Comparison of ENCODE assay signal across 30 cellular contexts in the genomic region with DNA sequence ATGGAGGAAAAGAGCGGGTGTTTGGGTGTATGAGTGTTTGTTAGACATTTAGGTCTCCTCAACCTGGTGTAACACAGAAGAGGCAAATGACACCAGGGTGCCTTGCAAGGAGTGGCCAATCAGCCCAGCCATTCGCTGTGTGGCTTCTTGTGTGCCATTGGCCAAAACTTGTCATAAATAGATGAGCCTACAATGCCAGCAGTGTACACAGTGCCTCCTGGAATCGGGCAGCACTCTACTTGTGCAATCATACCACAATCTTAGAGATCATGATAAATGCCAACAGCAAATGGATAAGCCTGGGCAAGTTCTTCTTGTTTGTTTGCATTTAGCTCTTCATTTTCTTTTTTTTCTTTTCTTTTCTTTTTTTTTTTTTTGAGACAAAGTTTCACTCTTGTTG. TPM values are rescaled to one million over a fixed set of nuclear protein-coding genes. Genes with fewer than 3 reads are reported as not detected.
DNase-seq lines count a peak whose midpoint lies in the region; ATAC-seq, FAIRE-seq and TF ChIP-seq lines count a peak whose summit lies in the region.
"Had no signal": no experiment of that assay in that cellular context is flagged by ENCODE, and none has a peak within 500 bp of the region (broad histone marks: within the 10 kb centered on the region; RNA-seq: fewer than 3 reads in every experiment).

No MANE protein-coding gene starts in this region.

- H3K79me2 ChIP-seq in GM23338 (replicated peaks; ENCODE audit: insufficient read depth) (no peaks in the 10 kb centered on the region), H1 (ENCODE audit: control insufficient read depth in 1 of 2, insufficient read depth in 2 of 2, low read length in 2 of 2) (no peaks in the 10 kb centered on the region), trophoblast cell (ENCODE audit: control insufficient read depth, insufficient read depth, low read length, poor library complexity) (no peaks in the 10 kb centered on the region)

- CTCF ChIA-PET in H1 (lab: Charles Lee; ENCODE audit: partially characterized antibody), result interaction anchor here (0.7 to 6.1 kb wide), 5 partner anchors 12 to 84 kb away, joined by 3 to 25 read pairs (median 3); no protein-coding TSS in a partner anchor

- H3K4ac ChIP-seq in H1 (replicated peaks; ENCODE audit: insufficient read length, low read depth, low read length) (no peak overlapping the region), trophoblast cell (ENCODE audit: low read depth, low read length) (no peak overlapping the region)

- no peak for TF ChIP-seq RAD21 in H1 (IDR thresholded peaks at IDR 0.05 in 1 of 2, conservative IDR thresholded peaks at IDR 0.05 in 1 of 2; ENCODE audit: low read depth in 2 of 2, low read length in 2 of 2)

- no peaks in the 10 kb centered on the region for H3K9me3 ChIP-seq in H1 (ENCODE audit: insufficient read depth in 2 of 2, low read depth in 1 of 2, low read length in 1 of 2)
- no peaks in the 10 kb centered on the region for H3K9me3 ChIP-seq in trophoblast cell (ENCODE audit: insufficient read depth, low read depth, low read length)
- H3K9me3 ChIP-seq: breast epithelium, transverse colon had no signal

- ATAC-seq in GM23338, result no peak
- no peak for ATAC-seq in stimulated activated naive B cell treated with anti-CD40 and anti-IgM and Interleukin-4, amounts not matched to agents 10 μg/mL and 1 μg/mL and 100 μg/mL, for 72 hours (replicated peaks)
- ATAC-seq: activated naive CD4-positive, alpha-beta T cell treated with anti-CD3 and anti-CD28 coated beads, Interleukin-2, amount 50 U/mL, for 72 hours; sciatic nerve had no signal

- H3K4me1 ChIP-seq in GM23338 (ENCODE audit: insufficient read depth), result peaks cover 22% of the 10 kb centered on the region
- peaks cover 8 to 22% (median 15%) of the 10 kb centered on the region in 4 experiments for H3K4me1 ChIP-seq in H1 (replicated peaks in 1 of 4; ENCODE audit: control insufficient read depth in 3 of 4, insufficient read depth in 4 of 4, low read length in 3 of 4)
- H3K4me1 ChIP-seq in trophoblast cell (ENCODE audit: control insufficient read depth in 1 of 2, insufficient read depth in 2 of 2, low read length in 2 of 2), result no peaks in the 10 kb centered on the region
- H3K4me1 ChIP-seq: breast epithelium, transverse colon had no signal

- H2BK15ac ChIP-seq in H1 (ENCODE audit: low read length), result peak overlapping the region; percentile 50

- H3F3A ChIP-seq in GM23338 (replicated peaks; ENCODE audit: low read depth), result peaks cover 17% of the 10 kb centered on the region

- no peak for TF ChIP-seq CTCF in GM23338 (conservative IDR thresholded peaks at IDR 0.05; ENCODE audit: low read depth in 2 of 2)
- TF ChIP-seq CTCF in H1 (IDR thresholded peaks at IDR 0.05; ENCODE audit: control extremely low read depth in 1 of 3, insufficient read depth in 1 of 3, low read depth in 1 of 3, low read length in 3 of 3), result no peak

- no peak for TF ChIP-seq EP300 in H1 (IDR thresholded peaks at IDR 0.05; ENCODE audit: borderline replicate concordance in 1 of 2, low read depth in 2 of 2, low read length in 2 of 2)

- H3K9me2 ChIP-seq in GM23338 (ENCODE audit: insufficient read depth), result 0 out of 2 replicates have a peak, but pooled peaks cover 3% of the 10 kb centered on the region

- no peak overlapping the region for H3K4me3 ChIP-seq in GM23338
- no peak overlapping the region for H3K4me3 ChIP-seq in H1 (ENCODE audit: extremely low read depth in 1 of 4, insufficient read depth in 2 of 4, low read depth in 3 of 4, low read length in 4 of 4)
- no peak overlapping the region for H3K4me3 ChIP-seq in trophoblast cell (ENCODE audit: low read depth, low read length)
- H3K4me3 ChIP-seq: breast epithelium, transverse colon had no signal

- H3K9me3 Mint-ChIP-seq in GM23338, result no peaks in the 10 kb centered on the region
- no peaks in the 10 kb centered on the region for H3K9me3 Mint-ChIP-seq in stimulated activated naive B cell treated with anti-CD40 and anti-IgM and Interleukin-4, amounts not matched to agents 10 μg/mL and 1 μg/mL and 100 μg/mL, for 72 hours
- H3K9me3 Mint-ChIP-seq: activated naive CD4-positive, alpha-beta T cell treated with anti-CD3 and anti-CD28 coated beads, Interleukin-2, amount 50 U/mL, for 72 hours; IgD-negative memory B cell; mesothelial cell of epicardium had no signal

- peaks cover 3% of the 10 kb centered on the region; the same call in 1 of the 3 replicates for H3K36me3 Mint-ChIP-seq in GM23338 (ENCODE audit: low read depth)
- no peaks in the 10 kb centered on the region for H3K36me3 Mint-ChIP-seq in stimulated activated naive B cell treated with anti-CD40 and anti-IgM and Interleukin-4, amounts not matched to agents 10 μg/mL and 1 μg/mL and 100 μg/mL, for 72 hours
- H3K36me3 Mint-ChIP-seq: activated naive CD4-positive, alpha-beta T cell treated with anti-CD3 and anti-CD28 coated beads, Interleukin-2, amount 50 U/mL, for 72 hours; IgD-negative memory B cell; mesothelial cell of epicardium had no signal

- H2BK20ac ChIP-seq in H1 (ENCODE audit: low read length), result peak overlapping the region; percentile 98

- no peaks in the 10 kb centered on the region for H3K27me3 ChIP-seq in GM23338 (ENCODE audit: insufficient read depth)
- no peaks in the 10 kb centered on the region for H3K27me3 ChIP-seq in H1 (replicated peaks in 1 of 4; ENCODE audit: control insufficient read depth in 3 of 4, extremely low read depth in 1 of 4, insufficient read depth in 3 of 4, low read length in 3 of 4)
- H3K27me3 ChIP-seq in trophoblast cell (ENCODE audit: insufficient read depth, low read length), result no peaks in the 10 kb centered on the region

- H3K4me2 ChIP-seq in GM23338 (no peak overlapping the region), H1 (ENCODE audit: insufficient read depth in 1 of 2, low read depth in 2 of 2, low read length in 2 of 2) (no peak overlapping the region), trophoblast cell (ENCODE audit: low read length) (no peak overlapping the region)

- no peak overlapping the region for H3K9ac ChIP-seq in H1 (replicated peaks in 1 of 4; ENCODE audit: extremely low read depth in 1 of 4, low read depth in 3 of 4, low read length in 3 of 4)
- peak overlapping the region; percentile 41 for H3K9ac ChIP-seq in trophoblast cell (ENCODE audit: low read length)

- peaks cover 30% of the 10 kb centered on the region for H3K27me3 Mint-ChIP-seq in GM23338 (ENCODE audit: insufficient read depth, low read depth, poor library complexity)
- no peaks in the 10 kb centered on the region for H3K27me3 Mint-ChIP-seq in stimulated activated naive B cell treated with anti-CD40 and anti-IgM and Interleukin-4, amounts not matched to agents 10 μg/mL and 1 μg/mL and 100 μg/mL, for 72 hours
- H3K27me3 Mint-ChIP-seq: IgD-negative memory B cell had no signal

- H3K18ac ChIP-seq in H1 (ENCODE audit: extremely low read depth, low read length) (0 out of 2 replicates have a peak overlapping the region, but pooled peaks have one; percentile 24), trophoblast cell (ENCODE audit: low read length) (no peak overlapping the region)

- H2AK5ac ChIP-seq in H1 (ENCODE audit: low read depth, low read length) (0 out of 2 replicates have a peak overlapping the region, but pooled peaks have one; percentile 45), trophoblast cell (ENCODE audit: low read length) (no peak overlapping the region)

- 84% methylated on average over 3 of the region's 3 CpGs; no CpG with 5 or more reads in 1 of the 2 experiments for WGBS in H1 (ENCODE audit: extremely low coverage in 1 of 2, insufficient coverage in 1 of 2, insufficient read length in 1 of 2, insufficient replicate concordance in 2 of 2, low coverage in 1 of 2, low lambda C conversion rate in 2 of 2, missing lambda C conversion rate in 1 of 2), 2 experiments
- no CpG with 5 or more reads among the region's 3 CpGs for WGBS in trophoblast cell (ENCODE audit: extremely low coverage, insufficient coverage, insufficient read length)

- H2BK12ac ChIP-seq in H1 (ENCODE audit: low read depth, low read length), result peak overlapping the region; percentile 92; the same call in 1 of the 2 replicates
- no peak overlapping the region for H2BK12ac ChIP-seq in trophoblast cell (ENCODE audit: low read length)

- H3K4me1 Mint-ChIP-seq in GM23338, result peaks cover 41% of the 10 kb centered on the region
- H3K4me1 Mint-ChIP-seq in stimulated activated naive B cell treated with anti-CD40 and anti-IgM and Interleukin-4, amounts not matched to agents 10 μg/mL and 1 μg/mL and 100 μg/mL, for 72 hours, result peaks cover 19 to 28% of the 10 kb centered on the region in 2 donors

- H4K20me1 ChIP-seq in GM23338 (replicated peaks; ENCODE audit: insufficient read depth) (no peaks in the 10 kb centered on the region), H1 (replicated peaks in 1 of 2; ENCODE audit: control insufficient read depth in 1 of 2, insufficient read depth in 2 of 2, low read length in 2 of 2) (no peaks in the 10 kb centered on the region)

- peak overlapping the region; percentile 8 for H4K5ac ChIP-seq in H1 (ENCODE audit: insufficient read length, low read depth, low read length)

- H3K36me3 ChIP-seq in GM23338 (ENCODE audit: insufficient read depth) (no peaks in the 10 kb centered on the region), H1 (ENCODE audit: control insufficient read depth in 2 of 4, insufficient read depth in 4 of 4, low read length in 3 of 4) (no peaks in the 10 kb centered on the region), trophoblast cell (ENCODE audit: control insufficient read depth in 1 of 2, insufficient read depth in 2 of 2, low read length in 2 of 2) (no peaks in the 10 kb centered on the region)
- H3K36me3 ChIP-seq: breast epithelium, transverse colon, WERI-Rb-1 had no signal

- no peak overlapping the region for H4K8ac ChIP-seq in H1 (ENCODE audit: extremely low read depth, insufficient read depth, low read length)
- H4K8ac ChIP-seq in trophoblast cell (ENCODE audit: low read depth, low read length), result no peak overlapping the region

- H3K14ac ChIP-seq in H1 (ENCODE audit: insufficient read length), result no peak overlapping the region
- no peak overlapping the region for H3K14ac ChIP-seq in trophoblast cell (ENCODE audit: low read length)

- peak overlapping the region; percentile 61; the same call in 1 of the 2 replicates for H2BK5ac ChIP-seq in H1 (ENCODE audit: low read depth, low read length)
- no peak overlapping the region for H2BK5ac ChIP-seq in trophoblast cell (ENCODE audit: low read depth, low read length, poor library complexity)

- H4K91ac ChIP-seq in H1 (replicated peaks; ENCODE audit: insufficient read length, low read length) (peak overlapping the region; percentile 18), trophoblast cell (ENCODE audit: low read depth, low read length) (no peak overlapping the region)

- H3K23ac ChIP-seq in H1 (ENCODE audit: insufficient read length), result no peak overlapping the region
- no peak overlapping the region for H3K23ac ChIP-seq in trophoblast cell (ENCODE audit: low read length)

- no peak for FAIRE-seq in H1 (lab: Jason Lieb, UNC)
- FAIRE-seq: endothelial cell of umbilical vein, RCC 7860 had no signal

- no peak overlapping the region for H4K12ac ChIP-seq in trophoblast cell (ENCODE audit: low read depth, low read length)

- TF ChIP-seq POLR2A in H1 (IDR thresholded peaks at IDR 0.05; ENCODE audit: control extremely low read depth in 1 of 2, low read depth in 2 of 2, low read length in 2 of 2), result no peak

- no peak overlapping the region; the same call in 1 of the 2 replicates for H3K27ac Mint-ChIP-seq in GM23338
- no peak overlapping the region for H3K27ac Mint-ChIP-seq in stimulated activated naive B cell treated with anti-CD40 and anti-IgM and Interleukin-4, amounts not matched to agents 10 μg/mL and 1 μg/mL and 100 μg/mL, for 72 hours
- H3K27ac Mint-ChIP-seq: mesothelial cell of epicardium had no signal

- no peak overlapping the region for H3K56ac ChIP-seq in H1 (replicated peaks; ENCODE audit: insufficient read length, low read depth, low read length)

- peak overlapping the region; percentile 21 for H2BK120ac ChIP-seq in H1 (replicated peaks; ENCODE audit: low read depth, low read length)
- no peak overlapping the region for H2BK120ac ChIP-seq in trophoblast cell (ENCODE audit: insufficient read depth, low read length, poor library complexity)

- peaks cover 2% of the 10 kb centered on the region for H3K23me2 ChIP-seq in H1 (ENCODE audit: low read depth, low read length)

- H2AFZ ChIP-seq in GM23338, result 0 out of 2 replicates have a peak overlapping the region, but pooled peaks have one; percentile 12
- H2AFZ ChIP-seq in H1 (ENCODE audit: low read length), result no peak overlapping the region
- H2AFZ ChIP-seq in trophoblast cell (ENCODE audit: insufficient read depth, low read length, poor library complexity), result no peak overlapping the region

- no peak overlapping the region for H3K4me3 Mint-ChIP-seq in GM23338
- H3K4me3 Mint-ChIP-seq in stimulated activated naive B cell treated with anti-CD40 and anti-IgM and Interleukin-4, amounts not matched to agents 10 μg/mL and 1 μg/mL and 100 μg/mL, for 72 hours, result no peak overlapping the region
- H3K4me3 Mint-ChIP-seq: IgD-negative memory B cell, mesothelial cell of epicardium had no signal

- DNase-seq in GM23338 (ENCODE audit: low spot score), result no peak
- peak; percentile 72 for DNase-seq in MV-4-11 (lab: John Stamatoyannopoulos, UW)
- no peak for DNase-seq in H1 (ENCODE audit: low read depth in 1 of 2, low spot score in 2 of 2)
- no peak for DNase-seq in trophoblast cell
- no peak for DNase-seq in COLO668 (lab: John Stamatoyannopoulos, UW; ENCODE audit: unreplicated experiment)
- no peak for DNase-seq in stimulated activated naive B cell treated with anti-CD40 and anti-IgM and Interleukin-4, amounts not matched to agents 10 μg/mL and 1 μg/mL and 100 μg/mL, for 72 hours
- DNase-seq in DMS153 (lab: John Stamatoyannopoulos, UW), result no peak
- DNase-seq: activated CD4-positive, alpha-beta T cell treated with anti-CD3 and anti-CD28 coated beads for 48 hours; amygdala; C1 segment of cervical spinal cord; DND-41; GF-D8; islet precursor cell; NCI-H2029 treated with DMSO at 0.1 percent for 48 hours; NCI-H2227 treated with DMSO at 0.1 percent for 48 hours; NCI-H69; SHP77 treated with DMSO at 0.1 percent for 48 hours; stimulated activated CD4-positive, alpha-beta T cell treated with anti-CD3 and anti-CD28 coated beads, Interleukin-12 subunit alpha, Interleukin-12 subunit beta, amount 100 ng/mL, for 4 hours; stimulated activated CD4-positive, alpha-beta T cell treated with anti-CD3 and anti-CD28 coated beads, Interleukin-4, amount 100 ng/mL, for 24 hours; SW 1271; T-helper 9 cell; transverse colon; WERI-Rb-1 had no signal

- H3K79me1 ChIP-seq in H1 (ENCODE audit: low read depth, low read length) (no peaks in the 10 kb centered on the region), trophoblast cell (ENCODE audit: low read length) (no peaks in the 10 kb centered on the region)

- POLR2A ChIA-PET in H1 (lab: Charles Lee; ENCODE audit: partially characterized antibody), result interaction anchor here (0.9 to 2.5 kb wide), 7 partner anchors 9 to 61 kb away, joined by 3 to 9 read pairs (median 3); a partner anchor contains a TSS

- no peak overlapping the region for H3K27ac ChIP-seq in GM23338 (ENCODE audit: low read depth)
- H3K27ac ChIP-seq in H1 (ENCODE audit: low read depth, low read length), result no peak overlapping the region
- no peak overlapping the region for H3K27ac ChIP-seq in trophoblast cell (ENCODE audit: low read depth, low read length)
- H3K27ac ChIP-seq: breast epithelium, transverse colon, WERI-Rb-1 had no signal

RNA-seq across cellular contexts. Expression of a gene that starts 11.0 kb away (rescaled TPM):
- 29.3 and 42.6 TPM in 2 replicates for total RNA-seq in GM23338 (2014; rRNA removed; shearing (Covaris generic))
- polyA plus RNA-seq in GM23338 (2016; fragmentation: Nextera tagmentation; extraction: Ambion mirVana), result 10.7 and 11.2 TPM in 2 replicates
- total RNA-seq in H1 (2021; fragmentation: NEBNext Ultra II Directional; extraction: Animal tissue kit (Norgen Biotek cat#: 25700)), result 31.5 and 35.6 TPM in 2 replicates
- polyA plus RNA-seq in H1 (2011; rRNA removed), result 42.2 and 47.9 TPM in 2 replicates
- 21.6 TPM for polyA plus RNA-seq in H1 (2011; cell fraction: cytosol; rRNA removed)
- polyA plus RNA-seq in H1 (2011; cell fraction: nucleus; rRNA removed), result 29.1 TPM
- 26.6 to 35.8 TPM (median 31.6 TPM) in 4 replicates for polyA plus RNA-seq in H1 (2012, experiment 1 of 2)
- polyA plus RNA-seq in H1 (2012, experiment 2 of 2), result 26.0 TPM
- 23.4 TPM for polyA plus RNA-seq in H1 (2013, experiment 1 of 2)
- polyA plus RNA-seq in H1 (2013, experiment 2 of 2), result 23.6 TPM
- polyA minus RNA-seq in H1 (2011; rRNA and poly(A)+ RNA removed), result 27.1 and 28.3 TPM in 2 replicates
- 15.7 TPM for polyA minus RNA-seq in H1 (2011; cell fraction: cytosol; rRNA and poly(A)+ RNA removed)
- polyA minus RNA-seq in H1 (2011; cell fraction: nucleus; rRNA and poly(A)+ RNA removed), result 14.6 TPM
- polyA plus RNA-seq in trophoblast cell (2013), result 5.6 and 5.7 TPM in 2 replicates
